Comparison of ENCODE assay signal across 1 cellular context in the genomic region with DNA sequence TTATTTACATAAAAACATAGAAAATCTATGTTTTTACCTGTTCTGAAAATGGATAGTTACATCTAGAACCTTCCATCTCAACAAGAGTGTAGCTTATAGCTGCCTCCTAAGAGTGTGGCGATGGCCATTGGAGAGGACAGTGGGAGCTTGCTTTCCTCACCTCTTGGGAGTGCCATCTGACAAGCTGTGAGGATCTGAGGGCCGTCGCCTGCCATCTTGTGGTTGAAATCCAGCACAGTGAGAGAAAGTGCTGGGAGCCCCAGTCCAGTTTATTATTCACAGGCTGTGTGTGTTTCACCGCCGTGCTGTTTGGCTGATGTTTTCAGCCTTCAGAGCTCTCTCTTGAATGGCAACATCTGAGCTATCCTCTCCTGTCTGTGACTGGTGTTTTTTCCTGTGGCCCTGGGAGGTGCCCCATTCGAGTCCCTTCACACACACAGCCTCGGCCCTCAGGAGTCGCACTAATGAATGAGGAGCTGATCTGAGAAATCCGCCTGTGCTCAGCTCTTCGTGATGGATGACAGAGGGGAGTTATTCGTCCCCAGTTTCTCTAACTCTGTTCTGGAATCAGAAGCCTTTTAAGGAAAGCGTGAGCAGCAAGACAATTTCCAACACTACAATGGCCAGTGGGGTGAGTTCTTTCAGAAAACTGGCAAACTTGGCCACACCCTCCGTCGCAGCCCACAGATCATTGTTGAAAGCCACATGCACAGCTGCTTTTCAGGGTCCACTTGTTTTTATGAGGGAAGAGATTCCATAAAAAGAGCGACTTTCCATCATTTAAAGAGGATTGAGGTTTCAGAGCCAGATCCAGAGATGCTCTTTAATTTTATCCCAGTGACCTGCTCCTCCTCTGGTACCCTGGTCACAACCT.
TF ChIP-seq lines count a peak whose summit lies in the region.

No MANE protein-coding gene starts in this region.

TF ChIP-seq in HCT116, 20 proteins besides CTCF, POLR2A, EP300 and RAD21 (continued from another document):
- TF ChIP-seq, protein P1, sequence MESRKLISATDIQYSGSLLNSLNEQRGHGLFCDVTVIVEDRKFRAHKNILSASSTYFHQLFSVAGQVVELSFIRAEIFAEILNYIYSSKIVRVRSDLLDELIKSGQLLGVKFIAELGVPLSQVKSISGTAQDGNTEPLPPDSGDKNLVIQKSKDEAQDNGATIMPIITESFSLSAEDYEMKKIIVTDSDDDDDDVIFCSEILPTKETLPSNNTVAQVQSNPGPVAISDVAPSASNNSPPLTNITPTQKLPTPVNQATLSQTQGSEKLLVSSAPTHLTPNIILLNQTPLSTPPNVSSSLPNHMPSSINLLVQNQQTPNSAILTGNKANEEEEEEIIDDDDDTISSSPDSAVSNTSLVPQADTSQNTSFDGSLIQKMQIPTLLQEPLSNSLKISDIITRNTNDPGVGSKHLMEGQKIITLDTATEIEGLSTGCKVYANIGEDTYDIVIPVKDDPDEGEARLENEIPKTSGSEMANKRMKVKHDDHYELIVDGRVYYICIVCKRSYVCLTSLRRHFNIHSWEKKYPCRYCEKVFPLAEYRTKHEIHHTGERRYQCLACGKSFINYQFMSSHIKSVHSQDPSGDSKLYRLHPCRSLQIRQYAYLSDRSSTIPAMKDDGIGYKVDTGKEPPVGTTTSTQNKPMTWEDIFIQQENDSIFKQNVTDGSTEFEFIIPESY (IDR thresholded peaks at IDR 0.05; ENCODE audit: extremely low read depth, insufficient replicate concordance, low read length): no peak
- TF ChIP-seq EZH2phosphoT487 (IDR thresholded peaks at IDR 0.05; ENCODE audit: borderline replicate concordance) (no peak), CBX3 (IDR thresholded peaks at IDR 0.05; ENCODE audit: low read depth) (peak; percentile 50; the same call in 1 of the 2 replicates), MAX (IDR thresholded peaks at IDR 0.05) (no peak), ZFX (IDR thresholded peaks at IDR 0.05) (no peak)
